In the genomic region with DNA sequence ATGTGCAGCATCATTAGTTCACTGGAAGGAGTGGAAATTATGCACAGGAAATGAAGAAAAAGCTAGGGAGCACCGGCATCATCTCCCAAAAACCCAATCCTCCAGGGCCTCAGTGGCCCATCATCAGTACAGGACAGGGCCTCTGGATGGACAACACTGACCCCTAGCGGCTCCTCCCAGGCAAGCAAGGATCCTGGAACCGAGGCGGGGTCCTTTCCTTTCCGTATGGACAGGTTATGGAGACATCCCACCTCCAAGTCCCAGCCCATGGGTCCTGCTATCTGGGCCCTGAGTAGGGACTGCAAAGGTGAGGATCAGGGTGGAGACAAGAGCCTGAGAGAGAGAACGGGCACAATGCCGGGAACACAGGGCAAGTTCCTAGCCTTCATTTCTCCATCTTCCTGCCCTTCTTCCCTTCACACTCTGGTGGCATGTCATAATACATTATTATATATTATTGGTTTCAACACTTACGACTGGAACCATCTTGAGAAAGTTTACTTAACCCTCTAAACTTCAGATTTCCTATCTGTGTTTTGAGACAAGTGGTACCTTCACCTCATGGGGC, we compare ENCODE assay signal across 9 cellular contexts.
DNase-seq lines count a peak whose midpoint lies in the region; ATAC-seq and TF ChIP-seq lines count a peak whose summit lies in the region.
"Had no signal": no experiment of that assay in that cellular context is flagged by ENCODE, and none has a peak within 500 bp of the region (broad histone marks: within the 10 kb centered on the region; RNA-seq: fewer than 3 reads in every experiment).

No MANE protein-coding gene starts in this region.

- no peak overlapping the region for H3K4me3 Mint-ChIP-seq in progenitor cell of endocrine pancreas (ENCODE audit: low read depth)
- no peak overlapping the region for H3K4me3 Mint-ChIP-seq in activated T-helper 2 cell treated with anti-CD3 and anti-CD28 coated beads, Interferon-gamma antibody, Interleukin-2, Interleukin-4, amounts not matched to agents 10 μg/mL and 5 μg/mL and 100 μg/mL, durations not matched to agents 14 hours and 24 hours and 36 hours (ENCODE audit: low read depth)
- H3K4me3 Mint-ChIP-seq: activated naive CD4-positive, alpha-beta T cell treated with anti-CD3 and anti-CD28 coated beads, Interleukin-2, amount 50 U/mL, for 24 hours had no signal

- POLR2A ChIA-PET in GM10248 (lab: Yijun Ruan, JAX) = no interaction called here

- peaks cover 49% of the 10 kb centered on the region for H3K4me1 Mint-ChIP-seq in progenitor cell of endocrine pancreas (ENCODE audit: low read depth)
- no peaks in the 10 kb centered on the region for H3K4me1 Mint-ChIP-seq in activated T-helper 2 cell treated with anti-CD3 and anti-CD28 coated beads, Interferon-gamma antibody, Interleukin-2, Interleukin-4, amounts not matched to agents 10 μg/mL and 5 μg/mL and 100 μg/mL, durations not matched to agents 14 hours and 24 hours and 36 hours (ENCODE audit: low read depth)

- DNase-seq in GM10248 (ENCODE audit: extremely low spot score) = no peak
- DNase-seq in NCI-H460 (ENCODE audit: extremely low read depth, low read depth) = peak; percentile 4
- DNase-seq in progenitor cell of endocrine pancreas (ENCODE audit: low spot score, unreplicated experiment) = peak; percentile 41
- DNase-seq in NCI-H187 treated with DMSO at 0.1 percent for 48 hours (lab: John Stamatoyannopoulos, UW) = no peak
- DNase-seq in activated T-helper 2 cell treated with anti-CD3 and anti-CD28 coated beads, Interferon-gamma antibody, Interleukin-2, Interleukin-4, amounts not matched to agents 10 μg/mL and 5 μg/mL and 100 μg/mL, durations not matched to agents 14 hours and 24 hours and 36 hours (ENCODE audit: low spot score) = no peak
- DNase-seq in SIG-M5 (lab: John Stamatoyannopoulos, UW) = no peak

- intact Hi-C loops in activated T-helper 2 cell treated with anti-CD3 and anti-CD28 coated beads, Interferon-gamma antibody, Interleukin-2, Interleukin-4, amounts not matched to agents 10 μg/mL and 5 μg/mL and 100 μg/mL, durations not matched to agents 14 hours and 24 hours and 36 hours (cut with micrococcal nuclease) = no loop called here

- no peaks in the 10 kb centered on the region for H3K27me3 Mint-ChIP-seq in progenitor cell of endocrine pancreas
- peaks cover 2% of the 10 kb centered on the region for H3K27me3 Mint-ChIP-seq in activated T-helper 2 cell treated with anti-CD3 and anti-CD28 coated beads, Interferon-gamma antibody, Interleukin-2, Interleukin-4, amounts not matched to agents 10 μg/mL and 5 μg/mL and 100 μg/mL, durations not matched to agents 14 hours and 24 hours and 36 hours (ENCODE audit: low read depth)
- H3K27me3 Mint-ChIP-seq: activated naive CD4-positive, alpha-beta T cell treated with anti-CD3 and anti-CD28 coated beads, Interleukin-2, amount 50 U/mL, for 24 hours had no signal

- H3K9me3 Mint-ChIP-seq in progenitor cell of endocrine pancreas (ENCODE audit: low read depth) = no peaks in the 10 kb centered on the region
- H3K9me3 Mint-ChIP-seq in activated T-helper 2 cell treated with anti-CD3 and anti-CD28 coated beads, Interferon-gamma antibody, Interleukin-2, Interleukin-4, amounts not matched to agents 10 μg/mL and 5 μg/mL and 100 μg/mL, durations not matched to agents 14 hours and 24 hours and 36 hours = no peaks in the 10 kb centered on the region
- H3K9me3 Mint-ChIP-seq: activated naive CD4-positive, alpha-beta T cell treated with anti-CD3 and anti-CD28 coated beads, Interleukin-2, amount 50 U/mL, for 24 hours had no signal

- CTCF ChIA-PET in GM10248 (lab: Yijun Ruan, JAX) = interaction anchor here (1.0 to 1.7 kb wide), 2 partner anchors 12 to 28 kb away, joined by 3 to 6 read pairs; no protein-coding TSS in a partner anchor

- TF ChIP-seq CTCF in GM10248 (IDR thresholded peaks at IDR 0.05; ENCODE audit: control extremely low read depth, extremely low read depth, low read depth, missing control alignments) (peak; percentile 51), progenitor cell of endocrine pancreas (IDR thresholded peaks at IDR 0.05; ENCODE audit: unreplicated experiment) (peak; percentile 78)

- ATAC-seq in esophagus mucosa (peak; percentile 44), GM21423 (IDR thresholded peaks at IDR 0.05; ENCODE audit: unreplicated experiment) (no peak)

- no peak overlapping the region for H3K27ac Mint-ChIP-seq in progenitor cell of endocrine pancreas
- no peak overlapping the region for H3K27ac Mint-ChIP-seq in activated T-helper 2 cell treated with anti-CD3 and anti-CD28 coated beads, Interferon-gamma antibody, Interleukin-2, Interleukin-4, amounts not matched to agents 10 μg/mL and 5 μg/mL and 100 μg/mL, durations not matched to agents 14 hours and 24 hours and 36 hours
- H3K27ac Mint-ChIP-seq: activated naive CD4-positive, alpha-beta T cell treated with anti-CD3 and anti-CD28 coated beads, Interleukin-2, amount 50 U/mL, for 24 hours had no signal

- peaks cover 4% of the 10 kb centered on the region for H3K36me3 Mint-ChIP-seq in progenitor cell of endocrine pancreas (ENCODE audit: insufficient read depth)
- H3K36me3 Mint-ChIP-seq in activated T-helper 2 cell treated with anti-CD3 and anti-CD28 coated beads, Interferon-gamma antibody, Interleukin-2, Interleukin-4, amounts not matched to agents 10 μg/mL and 5 μg/mL and 100 μg/mL, durations not matched to agents 14 hours and 24 hours and 36 hours (ENCODE audit: low read depth) = no peaks in the 10 kb centered on the region
- H3K36me3 Mint-ChIP-seq: activated naive CD4-positive, alpha-beta T cell treated with anti-CD3 and anti-CD28 coated beads, Interleukin-2, amount 50 U/mL, for 24 hours had no signal

Comparison
In these comparisons a context has a peak if more than half of its experiments do, and no peak if none do; other contexts are left out.
1. DNase-seq: peak in NCI-H460 (single experiment) and progenitor cell of endocrine pancreas (single experiment); none in GM10248 (single experiment), NCI-H187 treated with DMSO at 0.1 percent for 48 hours (single experiment), activated T-helper 2 cell treated with anti-CD3 and anti-CD28 coated beads, Interferon-gamma antibody, Interleukin-2, Interleukin-4, amounts not matched to agents 10 μg/mL and 5 μg/mL and 100 μg/mL, durations not matched to agents 14 hours and 24 hours and 36 hours (single experiment) and SIG-M5 (single experiment).